In the genomic region with DNA sequence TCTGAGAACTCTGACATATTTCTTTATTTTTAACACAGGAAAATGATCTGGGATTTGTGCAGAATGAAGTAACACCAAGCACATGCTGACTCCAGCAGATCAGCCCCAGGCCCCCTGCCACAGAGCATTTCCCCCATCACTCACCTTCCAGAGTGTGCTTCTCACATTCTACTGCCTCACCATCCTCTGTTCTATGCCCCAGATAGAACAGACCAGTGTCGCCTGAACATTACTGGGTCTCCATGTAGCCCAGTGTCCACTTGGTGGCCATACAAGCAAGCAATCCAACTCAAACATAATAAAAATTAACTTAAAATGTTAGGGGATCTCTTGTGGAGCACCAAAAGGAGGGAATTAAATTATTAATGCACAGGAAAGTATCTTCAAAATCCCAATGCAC, we compare ENCODE assay signal across 22 cellular contexts. TPM values are rescaled to one million over a fixed set of nuclear protein-coding genes. Genes with fewer than 3 reads are reported as not detected.
A peak's percentile ranks its signal among the peaks of the same experiment; 100 is the strongest.
DNase-seq lines count a peak whose midpoint lies in the region; ATAC-seq and TF ChIP-seq lines count a peak whose summit lies in the region.
"Had no signal": no experiment of that assay in that cellular context is flagged by ENCODE, and none has a peak within 500 bp of the region (broad histone marks: within the 10 kb centered on the region; RNA-seq: fewer than 3 reads in every experiment).

No MANE protein-coding gene starts in this region.

- peaks cover 3% of the 10 kb centered on the region for H3K36me3 Mint-ChIP-seq in T-helper 17 cell (ENCODE audit: low read depth)
- H3K36me3 Mint-ChIP-seq: CD4-positive, CD25-positive, alpha-beta regulatory T cell; IgD-negative memory B cell; naive B cell had no signal

- H3K4me3 ChIP-seq in BLaER1 treated with 17β-estradiol and CSF1 and Interleukin-3, amounts not matched to agents 10 nM and 100 nM: no peak overlapping the region
- H3K4me3 ChIP-seq in Panc1 (ENCODE audit: low read depth in 2 of 2, low read length in 2 of 2) (no peak overlapping the region), gastroesophageal sphincter (peak overlapping the region; percentile 40 to 41), prostate gland (no peak overlapping the region)
- H3K4me3 ChIP-seq: GM12878, ovary had no signal

- no peak overlapping the region for H3K9ac ChIP-seq in BLaER1 treated with 17β-estradiol and CSF1 and Interleukin-3, amounts not matched to agents 10 nM and 100 nM

- 33% methylated on average over 1 of the region's 1 CpG; no CpG with 5 or more reads in 1 of the 2 donors for WGBS in gastroesophageal sphincter (ENCODE audit: low coverage in 1 of 2), 2 donors
- WGBS in prostate gland: 87% methylated on average over 1 of the region's 1 CpG

- H3K27me3 Mint-ChIP-seq in T-helper 17 cell: peaks cover 27% of the 10 kb centered on the region

- H3K27ac ChIP-seq in BLaER1 treated with 17β-estradiol and CSF1 and Interleukin-3, amounts not matched to agents 10 nM and 100 nM: no peak overlapping the region
- peak overlapping the region; percentile 49 for H3K27ac ChIP-seq in Panc1 (ENCODE audit: low read length)
- H3K27ac ChIP-seq in gastroesophageal sphincter: peak overlapping the region; percentile 84 to 100 (median 94)
- H3K27ac ChIP-seq in prostate gland: peak overlapping the region; percentile 45 to 47
- H3K27ac ChIP-seq: ovary had no signal

- TF ChIP-seq POLR2A in gastroesophageal sphincter (IDR thresholded peaks at IDR 0.05) (no peak), prostate gland (IDR thresholded peaks at IDR 0.05) (no peak)

- TF ChIP-seq CTCF in Panc1 (IDR thresholded peaks at IDR 0.05) (0 out of 2 replicates have a peak, but pooled peaks have one; percentile 25), gastroesophageal sphincter (IDR thresholded peaks at IDR 0.05) (no peak), prostate gland (IDR thresholded peaks at IDR 0.05) (no peak)

- no peaks in the 10 kb centered on the region for H3K27me3 ChIP-seq in BLaER1 treated with 17β-estradiol and CSF1 and Interleukin-3, amounts not matched to agents 10 nM and 100 nM
- no peaks in the 10 kb centered on the region for H3K27me3 ChIP-seq in Panc1 (ENCODE audit: control insufficient read depth, insufficient read depth, low read length)
- H3K27me3 ChIP-seq in gastroesophageal sphincter: no peaks in the 10 kb centered on the region
- H3K27me3 ChIP-seq in prostate gland (replicated peaks; ENCODE audit: insufficient read depth): no peaks in the 10 kb centered on the region
- H3K27me3 ChIP-seq: ovary had no signal

- no peak for TF ChIP-seq EP300 in gastroesophageal sphincter (IDR thresholded peaks at IDR 0.05)

- H3K4me2 ChIP-seq in BLaER1 treated with 17β-estradiol and CSF1 and Interleukin-3, amounts not matched to agents 10 nM and 100 nM: peak overlapping the region in 8 of 11 experiments; percentile 19 to 53 (median 40); a peak in 13 of 22 replicates

- CTCF ChIA-PET in Panc1 (lab: Charles Lee): interaction anchor here (0.6 kb wide), 1 partner anchor 127 kb away, joined by 3 read pairs; no protein-coding TSS in a partner anchor

- POLR2A ChIA-PET in Panc1 (lab: Charles Lee): no interaction called here

- no peaks in the 10 kb centered on the region for H3K9me3 ChIP-seq in BLaER1 treated with 17β-estradiol and CSF1 and Interleukin-3, amounts not matched to agents 10 nM and 100 nM (replicated peaks in 1 of 11)
- H3K9me3 ChIP-seq in Panc1 (ENCODE audit: control insufficient read depth, insufficient read depth, low read depth, low read length) (no peaks in the 10 kb centered on the region), gastroesophageal sphincter (no peaks in the 10 kb centered on the region), prostate gland (no peaks in the 10 kb centered on the region), T-helper 17 cell (ENCODE audit: control insufficient read depth, low read length, poor library complexity, severe bottlenecking) (no peaks in the 10 kb centered on the region)
- H3K9me3 ChIP-seq: ovary had no signal

- peaks cover 7 to 20% (median 16%) of the 10 kb centered on the region in 10 experiments; a peak in 18 of 20 replicates for H3K4me1 ChIP-seq in BLaER1 treated with 17β-estradiol and CSF1 and Interleukin-3, amounts not matched to agents 10 nM and 100 nM
- H3K4me1 ChIP-seq in Panc1 (ENCODE audit: control insufficient read depth, insufficient read depth, low read length): peaks cover 36% of the 10 kb centered on the region
- H3K4me1 ChIP-seq in gastroesophageal sphincter: peaks cover 12 to 97% (median 19%) of the 10 kb centered on the region in 3 donors
- no peaks in the 10 kb centered on the region for H3K4me1 ChIP-seq in prostate gland (replicated peaks)

- H3K4me1 Mint-ChIP-seq in T-helper 17 cell: peaks cover 4% of the 10 kb centered on the region
- H3K4me1 Mint-ChIP-seq: activated T-helper 17 cell treated with anti-CD3 and anti-CD28 coated beads, Interleukin-2, amount 50 U/mL, for 72 hours; CD4-positive, CD25-positive, alpha-beta regulatory T cell; IgD-negative memory B cell; naive B cell had no signal

- no peaks in the 10 kb centered on the region for H4K20me1 ChIP-seq in BLaER1 treated with 17β-estradiol and CSF1 and Interleukin-3, amounts not matched to agents 10 nM and 100 nM

- no peak overlapping the region for H3K27ac Mint-ChIP-seq in T-helper 17 cell
- H3K27ac Mint-ChIP-seq: activated T-helper 17 cell treated with anti-CD3 and anti-CD28 coated beads, Interleukin-2, amount 50 U/mL, for 72 hours; IgD-negative memory B cell had no signal

- no peak overlapping the region for H3K4me3 Mint-ChIP-seq in T-helper 17 cell
- H3K4me3 Mint-ChIP-seq: activated T-helper 17 cell treated with anti-CD3 and anti-CD28 coated beads, Interleukin-2, amount 50 U/mL, for 72 hours; IgD-negative memory B cell; naive B cell had no signal

- BruUV-seq in Panc1 (replicated peaks; lab: Mats Ljungman, UMichigan): no TSS peak

- DNase-seq in Panc1 (ENCODE audit: low read depth, low spot score) (no peak), prostate gland (ENCODE audit: low spot score) (no peak), dedifferentiated amniotic fluid mesenchymal stem cell (ENCODE audit: extremely low spot score) (no peak), T-helper 17 cell (no peak), NCI-H2171 treated with DMSO at 0.1 percent for 48 hours (lab: John Stamatoyannopoulos, UW) (no peak)
- DNase-seq: activated CD4-positive, alpha-beta T cell treated with anti-CD3 and anti-CD28 coated beads for 4 hours; CD4-positive, CD25-positive, alpha-beta regulatory T cell; central memory CD4-positive, alpha-beta T cell; effector CD4-positive, alpha-beta T cell; mammary epithelial cell; naive B cell; NCI-H1930; NCI-H446; ovary; small intestine; stimulated activated CD4-positive, alpha-beta T cell treated with anti-CD3 and anti-CD28 coated beads, Interleukin-4, amount 100 ng/mL, for 1 hour had no signal

- ATAC-seq in Panc1: peak; percentile 65
- ATAC-seq in gastroesophageal sphincter: no peak
- no peak for ATAC-seq in GM19395 (IDR thresholded peaks at IDR 0.05; ENCODE audit: unreplicated experiment)
- ATAC-seq in T-helper 17 cell: no peak
- ATAC-seq: activated T-helper 17 cell treated with anti-CD3 and anti-CD28 coated beads, Interleukin-2, amount 50 U/mL, for 72 hours; GM12878 had no signal

- no peaks in the 10 kb centered on the region for H3K36me3 ChIP-seq in BLaER1 treated with 17β-estradiol and CSF1 and Interleukin-3, amounts not matched to agents 10 nM and 100 nM
- H3K36me3 ChIP-seq in Panc1 (ENCODE audit: control insufficient read depth, insufficient read depth, low read length) (no peaks in the 10 kb centered on the region), gastroesophageal sphincter (no peaks in the 10 kb centered on the region), prostate gland (no peaks in the 10 kb centered on the region)
- H3K36me3 ChIP-seq: ovary had no signal

- in situ Hi-C loops in Panc1 (cut with HindIII; ENCODE audit: low pct_unique_long_range_greater_than_20kb, low sequenced_read_pairs): no loop called here

- intact Hi-C loops in Panc1 (cut with micrococcal nuclease; ENCODE audit: unreplicated experiment): no loop called here
- intact Hi-C loops in prostate gland (cut with DNase I): loop anchor here (10.0 kb wide), 1 partner anchor 102 kb away; no protein-coding TSS in a partner anchor

RNA-seq across cellular contexts. Expression of a gene that starts 58.8 kb away (rescaled TPM):
- total RNA-seq in Panc1 (2021; ENCODE audit: unreplicated experiment): 29.4 TPM
- 18.4 TPM for polyA plus RNA-seq in Panc1 (2012; ENCODE audit: insufficient read length)
- 1,000 to 10,000 TPM; 1,866 to 2,220 (median 1,948) TPM for total RNA-seq in gastroesophageal sphincter
- 100 to 1,000 TPM in 1 of 2 donors, 10 to 100 TPM in 1; 84.6 to 189 TPM for total RNA-seq in prostate gland
- total RNA-seq in T-helper 17 cell: 1 to 10 TPM; 2.5 to 5.0 TPM

Comparison
In these comparisons a context has a peak if more than half of its experiments do, and no peak if none do; other contexts are left out.
1. H3K27ac ChIP-seq: peak in Panc1 (single experiment), gastroesophageal sphincter (4 of 4) and prostate gland (2 of 2); none in BLaER1 treated with 17β-estradiol and CSF1 and Interleukin-3, amounts not matched to agents 10 nM and 100 nM (0 of 11).
2. H3K4me3 ChIP-seq: peak in gastroesophageal sphincter (2 of 2); none in BLaER1 treated with 17β-estradiol and CSF1 and Interleukin-3, amounts not matched to agents 10 nM and 100 nM (0 of 10), Panc1 (0 of 2) and prostate gland (0 of 2).
3. RNA of a gene that starts 58.8 kb away (total RNA-seq): 1,866 to 2,220 TPM in gastroesophageal sphincter; 84.6 to 189 TPM in prostate gland, 29.4 TPM in Panc1 (single experiment) and 2.5 to 5.0 TPM in T-helper 17 cell; every median in the first group is over 4 times any median in the second.